Comparison of ENCODE assay signal across 8 cellular contexts in genomic region chr20:6178537-6178936, GRCh38. TPM values are rescaled to one million over a fixed set of nuclear protein-coding genes. Genes with fewer than 3 reads are reported as not detected.
DNase-seq lines count a peak whose midpoint lies in the region; ATAC-seq and TF ChIP-seq lines count a peak whose summit lies in the region.

No MANE protein-coding gene starts in this region.

- H3K36me3 ChIP-seq in RWPE2 (ENCODE audit: low read depth) (no peaks in the 10 kb centered on the region), iPS DF 6.9 (ENCODE audit: control insufficient read depth, insufficient read depth, low read length) (no peaks in the 10 kb centered on the region), colonic mucosa (no peaks in the 10 kb centered on the region)

- TF ChIP-seq CTCF in RWPE2 (IDR thresholded peaks at IDR 0.05; ENCODE audit: poor library complexity, severe bottlenecking): peak; percentile 73
- no peak for TF ChIP-seq CTCF in colonic mucosa (IDR thresholded peaks at IDR 0.05)

- no peaks in the 10 kb centered on the region for H3K27me3 ChIP-seq in RWPE2 (ENCODE audit: insufficient read depth, poor library complexity, severe bottlenecking)
- no peaks in the 10 kb centered on the region for H3K27me3 ChIP-seq in iPS DF 6.9 (ENCODE audit: control insufficient read depth, insufficient read depth, low read length)
- H3K27me3 ChIP-seq in colonic mucosa: no peaks in the 10 kb centered on the region

- H3K9me3 ChIP-seq in RWPE2 (ENCODE audit: severe bottlenecking) (no peaks in the 10 kb centered on the region), iPS DF 6.9 (ENCODE audit: control insufficient read depth, insufficient read depth, low read length) (no peaks in the 10 kb centered on the region), colonic mucosa (no peaks in the 10 kb centered on the region)

- intact Hi-C loops in colonic mucosa (cut with DNase I): no loop called here

- DNase-seq in COLO668 (lab: John Stamatoyannopoulos, UW; ENCODE audit: unreplicated experiment) (peak; percentile 29), KBM-7 (peak; percentile 9), RWPE2 (ENCODE audit: low spot score) (no peak), iPS DF 6.9 (ENCODE audit: low read depth, low spot score) (peak; percentile 25), colonic mucosa (no peak), germinal center (ENCODE audit: low spot score) (no peak)

- no peaks in the 10 kb centered on the region for H3K4me1 ChIP-seq in RWPE2 (ENCODE audit: insufficient read depth, poor library complexity, severe bottlenecking)
- no peaks in the 10 kb centered on the region for H3K4me1 ChIP-seq in iPS DF 6.9 (ENCODE audit: control insufficient read depth, insufficient read depth, low read length)
- H3K4me1 ChIP-seq in colonic mucosa: no peaks in the 10 kb centered on the region

- no peak overlapping the region for H3K9ac ChIP-seq in colonic mucosa (ENCODE audit: low read depth in 2 of 2, low read length in 2 of 2)

- no peak overlapping the region for H3K27ac ChIP-seq in RWPE2 (ENCODE audit: poor library complexity, severe bottlenecking)
- H3K27ac ChIP-seq in iPS DF 6.9 (ENCODE audit: low read length): no peak overlapping the region
- H3K27ac ChIP-seq in colonic mucosa: no peak overlapping the region

- no CpG with 5 or more reads among the region's 3 CpGs for WGBS in iPS DF 6.9 (ENCODE audit: insufficient coverage, insufficient read length)

- in situ Hi-C loops in KBM-7 (cut with MboI; ENCODE audit: low pct_unique_long_range_greater_than_20kb, low sequenced_read_pairs): no loop called here

- H3K4me3 ChIP-seq in RWPE2 (ENCODE audit: severe bottlenecking) (no peak overlapping the region), iPS DF 6.9 (ENCODE audit: low read length) (no peak overlapping the region), colonic mucosa (no peak overlapping the region)

- ATAC-seq in RWPE2 (ENCODE audit: low read depth) (peak; percentile 55; the same call in 1 of the 3 replicates), HG02884 (IDR thresholded peaks at IDR 0.05; ENCODE audit: unreplicated experiment) (no peak), GM18907 (IDR thresholded peaks at IDR 0.05; ENCODE audit: unreplicated experiment) (no peak)

RNA-seq across cellular contexts. Expression of gene FERMT1, which starts 55.7 kb away (rescaled TPM):
- 10 to 100 TPM; 68.8 to 83.9 TPM for total RNA-seq in colonic mucosa

Comparison
In these comparisons a context has a peak if more than half of its experiments do, and no peak if none do; other contexts are left out.
1. DNase-seq: peak in COLO668 (single experiment), KBM-7 (single experiment) and iPS DF 6.9 (single experiment); none in RWPE2 (single experiment), colonic mucosa (single experiment) and germinal center (single experiment).